Comparison of ENCODE assay signal across 8 cellular contexts in the genomic region with DNA sequence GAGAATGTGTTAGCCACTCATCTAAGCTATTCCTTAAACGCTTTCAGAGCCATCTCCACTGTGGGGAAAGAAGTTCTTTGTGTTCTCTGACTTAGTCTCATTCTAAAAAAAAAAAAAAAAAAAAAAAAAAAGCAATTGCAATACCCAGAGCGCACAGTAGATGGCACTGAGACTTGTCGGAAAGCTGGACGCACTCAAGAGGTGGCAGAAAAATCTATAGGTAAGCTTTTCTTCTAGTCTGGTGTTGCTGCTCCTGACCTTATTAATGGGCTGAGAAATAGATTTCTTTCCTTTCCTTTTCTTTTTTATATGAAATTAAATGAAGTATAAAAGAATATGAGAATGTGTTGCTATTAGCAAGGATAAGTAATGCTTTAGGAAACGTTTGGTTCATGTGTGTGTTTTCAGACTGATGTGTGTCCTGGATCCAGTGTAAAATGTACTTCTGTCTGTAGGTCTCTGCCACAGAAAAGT. TPM values are rescaled to one million over a fixed set of nuclear protein-coding genes. Genes with fewer than 3 reads are reported as not detected.
DNase-seq lines count a peak whose midpoint lies in the region; ATAC-seq and TF ChIP-seq lines count a peak whose summit lies in the region.

No MANE protein-coding gene starts in this region.

- POLR2A ChIA-PET in activated CD4-positive, alpha-beta T cell treated with anti-CD3 and anti-CD28 coated beads for 36 hours (lab: Charles Lee) = interaction anchor here (0.5 to 1.1 kb wide), 2 partner anchors 89 to 328 kb away, joined by 4 to 6 read pairs; a partner anchor contains a TSS

- peaks cover 1% of the 10 kb centered on the region for H3K36me3 Mint-ChIP-seq in activated CD4-positive, alpha-beta T cell treated with anti-CD3 and anti-CD28 coated beads for 36 hours (ENCODE audit: low read depth)

- H3K36me3 ChIP-seq in neural cell (ENCODE audit: insufficient read depth, low read length) = no peaks in the 10 kb centered on the region

- H3K9me3 Mint-ChIP-seq in activated CD4-positive, alpha-beta T cell treated with anti-CD3 and anti-CD28 coated beads for 36 hours (ENCODE audit: low read depth) = no peaks in the 10 kb centered on the region

- TF ChIP-seq CTCF in epithelial cell of esophagus (IDR thresholded peaks at IDR 0.05; ENCODE audit: insufficient read depth, low read depth, low read length, missing control alignments) (peak; percentile 83), neural cell (IDR thresholded peaks at IDR 0.05; ENCODE audit: poor library complexity, severe bottlenecking) (peak; percentile 55)

- no peaks in the 10 kb centered on the region for H3K9me2 ChIP-seq in neural cell (ENCODE audit: insufficient read depth, low read length)

- peak; percentile 41 for DNase-seq in activated CD4-positive, alpha-beta T cell treated with anti-CD3 and anti-CD28 coated beads for 36 hours
- no peak for DNase-seq in activated CD4-positive, alpha-beta T cell treated with anti-CD3 and anti-CD28 coated beads for 1 hour
- DNase-seq in HT1080 (ENCODE audit: low read depth) (peak; percentile 81), RPMI7951 (ENCODE audit: low read depth) (peak; percentile 43), epithelial cell of esophagus (ENCODE audit: low read depth) (peak; percentile 63), UCSD-AML1 (lab: John Stamatoyannopoulos, UW; ENCODE audit: unreplicated experiment) (no peak)
- no peak for DNase-seq in activated CD8-positive, alpha-beta memory T cell treated with anti-CD3 and anti-CD28 coated beads for 24 hours

- CTCF ChIA-PET in activated CD4-positive, alpha-beta T cell treated with anti-CD3 and anti-CD28 coated beads for 36 hours (lab: Charles Lee) = interaction anchor here (0.5 to 5.9 kb wide), 42 partner anchors 9 to 1747 kb away, joined by 3 to 87 read pairs (median 4); a partner anchor contains a TSS

- H3K4me3 ChIP-seq in epithelial cell of esophagus (ENCODE audit: low read length) (no peak overlapping the region), neural cell (ENCODE audit: low read length) (no peak overlapping the region)

- H3K27ac Mint-ChIP-seq in activated CD4-positive, alpha-beta T cell treated with anti-CD3 and anti-CD28 coated beads for 36 hours = no peak overlapping the region

- H3K27me3 ChIP-seq in neural cell (ENCODE audit: insufficient read depth, low read depth, low read length) = peaks cover 48% of the 10 kb centered on the region

- peaks cover 21% of the 10 kb centered on the region for H3K4me1 Mint-ChIP-seq in activated CD4-positive, alpha-beta T cell treated with anti-CD3 and anti-CD28 coated beads for 36 hours

- no peaks in the 10 kb centered on the region for H3F3A ChIP-seq in neural cell (ENCODE audit: insufficient read depth, low read length, poor library complexity, severe bottlenecking)

- TF ChIP-seq EP300 in neural cell (conservative IDR thresholded peaks at IDR 0.05; ENCODE audit: poor library complexity, severe bottlenecking) = no peak

- no peak overlapping the region for H3K9ac ChIP-seq in neural cell (ENCODE audit: low read length)

- no peak overlapping the region for H2AFZ ChIP-seq in neural cell (ENCODE audit: low read depth, low read length)

- H3K9me3 ChIP-seq in neural cell (ENCODE audit: low read length) = no peaks in the 10 kb centered on the region

- H3K4me2 ChIP-seq in neural cell (ENCODE audit: low read length) = no peak overlapping the region

- peaks cover 28% of the 10 kb centered on the region for H3K27me3 Mint-ChIP-seq in activated CD4-positive, alpha-beta T cell treated with anti-CD3 and anti-CD28 coated beads for 36 hours

- intact Hi-C loops in activated CD4-positive, alpha-beta T cell treated with anti-CD3 and anti-CD28 coated beads for 36 hours (cut with DNase I, micrococcal nuclease) = loop anchor here (1.0 to 10.0 kb wide), 7 partner anchors 95 to 730 kb away; no protein-coding TSS in a partner anchor

- peak; percentile 41 for ATAC-seq in activated CD4-positive, alpha-beta T cell treated with anti-CD3 and anti-CD28 coated beads for 36 hours

- H3K27ac ChIP-seq in neural cell (ENCODE audit: low read length) = no peak overlapping the region

- peak; percentile 51 for TF ChIP-seq RAD21 in neural cell (conservative IDR thresholded peaks at IDR 0.05)

- no peak overlapping the region for H3K4me3 Mint-ChIP-seq in activated CD4-positive, alpha-beta T cell treated with anti-CD3 and anti-CD28 coated beads for 36 hours

- H3K79me2 ChIP-seq in neural cell (replicated peaks; ENCODE audit: insufficient read depth, low read length) = no peaks in the 10 kb centered on the region

- H4K20me1 ChIP-seq in neural cell (ENCODE audit: insufficient read depth) = no peaks in the 10 kb centered on the region

TF ChIP-seq in neural cell, 6 proteins besides CTCF, POLR2A, EP300 and RAD21:
- TF ChIP-seq EZH2 (IDR thresholded peaks at IDR 0.05; ENCODE audit: borderline replicate concordance, insufficient read depth, low read length, poor library complexity, severe bottlenecking) (no peak), SMC3 (conservative IDR thresholded peaks at IDR 0.05; ENCODE audit: poor library complexity) (peak; percentile 56)
TF ChIP-seq in neural cell: peak in this region for 1.

RNA-seq across cellular contexts. Expression of a gene that starts 4.7 kb away (rescaled TPM):
- total RNA-seq in activated CD4-positive, alpha-beta T cell treated with anti-CD3 and anti-CD28 coated beads for 36 hours = 1 to 10 TPM; 9.0 to 9.9 TPM
- 13.6 and 15.5 TPM in 2 replicates for total RNA-seq in HT1080 (2014; rRNA removed; shearing (Covaris generic))
- polyA plus RNA-seq in HT1080 (2015; cell fraction: cytosol; rRNA removed) = 14.1 and 17.5 TPM in 2 replicates
- 10.7 and 10.9 TPM in 2 replicates for polyA plus RNA-seq in HT1080 (2015; cell fraction: nucleus; rRNA removed)
- 0.59 and 0.72 TPM in 2 replicates for total RNA-seq in RPMI7951 (2014; rRNA removed; shearing (Covaris generic))
- polyA plus RNA-seq in neural cell = not detected in 2 replicates
- polyA minus RNA-seq in neural cell = not detected in 2 replicates

RNA-seq across cellular contexts. Expression of a gene that starts 34.7 kb away (rescaled TPM):
- total RNA-seq in activated CD4-positive, alpha-beta T cell treated with anti-CD3 and anti-CD28 coated beads for 36 hours = 1 to 10 TPM; 2.7 to 2.9 TPM
- not detected in 2 replicates for total RNA-seq in HT1080 (2014; rRNA removed; shearing (Covaris generic))
- polyA plus RNA-seq in HT1080 (2015; cell fraction: cytosol; rRNA removed) = not detected in 2 replicates
- not detected in 2 replicates for polyA plus RNA-seq in HT1080 (2015; cell fraction: nucleus; rRNA removed)
- total RNA-seq in RPMI7951 (2014; rRNA removed; shearing (Covaris generic)) = not detected in 2 replicates
- polyA plus RNA-seq in neural cell = not detected in 2 replicates
- polyA minus RNA-seq in neural cell = not detected in 2 replicates

RNA-seq across cellular contexts. Expression of a gene that starts 36.5 kb away (rescaled TPM):
- under 1 TPM; 0.26 to 0.32 TPM for total RNA-seq in activated CD4-positive, alpha-beta T cell treated with anti-CD3 and anti-CD28 coated beads for 36 hours
- 0.56 and 0.84 TPM in 2 replicates for total RNA-seq in HT1080 (2014; rRNA removed; shearing (Covaris generic))
- polyA plus RNA-seq in HT1080 (2015; cell fraction: cytosol; rRNA removed) = 0.33 and 0.48 TPM in 2 replicates
- 0.41 and 0.47 TPM in 2 replicates for polyA plus RNA-seq in HT1080 (2015; cell fraction: nucleus; rRNA removed)
- 0.98 and 1.1 TPM in 2 replicates for total RNA-seq in RPMI7951 (2014; rRNA removed; shearing (Covaris generic))
- not detected in 2 replicates for polyA plus RNA-seq in neural cell
- not detected in 2 replicates for polyA minus RNA-seq in neural cell

Comparison
In these comparisons a context has a peak if more than half of its experiments do, and no peak if none do; other contexts are left out.
1. DNase-seq: peak in activated CD4-positive, alpha-beta T cell treated with anti-CD3 and anti-CD28 coated beads for 36 hours (single experiment), HT1080 (single experiment), RPMI7951 (single experiment) and epithelial cell of esophagus (single experiment); none in activated CD4-positive, alpha-beta T cell treated with anti-CD3 and anti-CD28 coated beads for 1 hour (single experiment), UCSD-AML1 (single experiment) and activated CD8-positive, alpha-beta memory T cell treated with anti-CD3 and anti-CD28 coated beads for 24 hours (single experiment).